ENCODE assay signal across 1 cellular context in the genomic region with DNA sequence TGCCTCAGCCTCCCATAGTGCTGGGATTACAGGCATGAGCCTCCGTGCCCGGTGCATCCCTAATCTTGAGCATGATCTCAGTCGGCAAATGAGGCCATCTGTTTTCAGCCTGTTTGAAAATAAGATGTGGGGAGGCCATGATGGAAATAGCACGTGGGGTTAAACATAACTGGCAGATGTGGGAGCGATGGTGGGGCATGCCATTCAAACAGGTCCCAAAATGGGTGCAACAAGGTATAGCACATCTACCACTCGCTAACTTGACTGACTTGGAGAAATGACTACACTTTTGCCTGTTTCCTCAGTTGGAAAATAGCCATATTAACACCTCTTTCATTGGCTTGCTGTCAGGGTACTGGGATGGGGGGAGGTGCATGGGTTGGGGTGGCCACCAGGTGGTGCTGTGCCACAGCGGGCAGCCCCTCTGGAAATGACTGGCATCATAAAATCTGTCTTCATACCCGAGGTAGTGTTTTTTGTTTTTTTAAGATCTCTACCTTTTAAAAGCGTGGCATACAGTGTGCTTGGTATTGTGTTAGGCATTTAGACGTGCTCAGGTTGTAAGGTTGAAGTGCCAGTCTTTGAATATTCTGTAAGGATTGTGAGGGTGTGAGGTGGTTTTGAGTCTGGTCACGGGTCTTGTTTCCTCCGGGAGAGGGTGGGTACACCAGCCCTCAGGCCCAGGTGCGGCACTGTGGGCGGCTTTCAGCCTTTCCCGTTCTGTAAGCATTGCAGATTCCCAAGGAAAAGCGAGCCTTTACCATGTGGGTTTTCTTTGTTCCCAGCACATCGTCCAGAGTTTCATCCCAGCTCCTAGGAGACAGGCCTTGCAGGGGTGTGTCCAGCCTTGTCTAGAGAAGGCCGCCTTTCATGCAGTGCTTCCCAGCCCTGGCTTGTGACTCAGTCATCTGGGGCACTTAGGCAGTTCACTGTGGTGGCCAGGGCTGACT.
TF ChIP-seq lines count a peak whose summit lies in the region.

No MANE protein-coding gene starts in this region.

TF ChIP-seq in HepG2, 621 proteins besides CTCF, POLR2A, EP300 and RAD21 (continued from another document and continues in another):
- TF ChIP-seq, protein P1, sequence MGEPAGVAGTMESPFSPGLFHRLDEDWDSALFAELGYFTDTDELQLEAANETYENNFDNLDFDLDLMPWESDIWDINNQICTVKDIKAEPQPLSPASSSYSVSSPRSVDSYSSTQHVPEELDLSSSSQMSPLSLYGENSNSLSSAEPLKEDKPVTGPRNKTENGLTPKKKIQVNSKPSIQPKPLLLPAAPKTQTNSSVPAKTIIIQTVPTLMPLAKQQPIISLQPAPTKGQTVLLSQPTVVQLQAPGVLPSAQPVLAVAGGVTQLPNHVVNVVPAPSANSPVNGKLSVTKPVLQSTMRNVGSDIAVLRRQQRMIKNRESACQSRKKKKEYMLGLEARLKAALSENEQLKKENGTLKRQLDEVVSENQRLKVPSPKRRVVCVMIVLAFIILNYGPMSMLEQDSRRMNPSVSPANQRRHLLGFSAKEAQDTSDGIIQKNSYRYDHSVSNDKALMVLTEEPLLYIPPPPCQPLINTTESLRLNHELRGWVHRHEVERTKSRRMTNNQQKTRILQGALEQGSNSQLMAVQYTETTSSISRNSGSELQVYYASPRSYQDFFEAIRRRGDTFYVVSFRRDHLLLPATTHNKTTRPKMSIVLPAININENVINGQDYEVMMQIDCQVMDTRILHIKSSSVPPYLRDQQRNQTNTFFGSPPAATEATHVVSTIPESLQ (CRISPR knock-in tag; conservative IDR thresholded peaks at IDR 0.05), result no peak
- TF ChIP-seq, protein P2, sequence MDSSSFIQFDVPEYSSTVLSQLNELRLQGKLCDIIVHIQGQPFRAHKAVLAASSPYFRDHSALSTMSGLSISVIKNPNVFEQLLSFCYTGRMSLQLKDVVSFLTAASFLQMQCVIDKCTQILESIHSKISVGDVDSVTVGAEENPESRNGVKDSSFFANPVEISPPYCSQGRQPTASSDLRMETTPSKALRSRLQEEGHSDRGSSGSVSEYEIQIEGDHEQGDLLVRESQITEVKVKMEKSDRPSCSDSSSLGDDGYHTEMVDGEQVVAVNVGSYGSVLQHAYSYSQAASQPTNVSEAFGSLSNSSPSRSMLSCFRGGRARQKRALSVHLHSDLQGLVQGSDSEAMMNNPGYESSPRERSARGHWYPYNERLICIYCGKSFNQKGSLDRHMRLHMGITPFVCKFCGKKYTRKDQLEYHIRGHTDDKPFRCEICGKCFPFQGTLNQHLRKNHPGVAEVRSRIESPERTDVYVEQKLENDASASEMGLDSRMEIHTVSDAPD (CRISPR knock-in tag; IDR thresholded peaks at IDR 0.05), result no peak
- TF ChIP-seq ZNF713 (CRISPR knock-in tag; IDR thresholded peaks at IDR 0.05) (no peak), ZNF230 (CRISPR knock-in tag; IDR thresholded peaks at IDR 0.05) (no peak), ARID2 (CRISPR knock-in tag; IDR thresholded peaks at IDR 0.05; ENCODE audit: borderline replicate concordance) (no peak), ZNF619 (CRISPR knock-in tag; IDR thresholded peaks at IDR 0.05) (no peak), TCF7L2 (IDR thresholded peaks at IDR 0.05; ENCODE audit: low read depth, low read length) (no peak), ZNF589 (CRISPR knock-in tag; conservative IDR thresholded peaks at IDR 0.05) (no peak), ZBTB8A (CRISPR knock-in tag; IDR thresholded peaks at IDR 0.05; ENCODE audit: borderline replicate concordance, low read depth) (no peak), SP140L (CRISPR knock-in tag; IDR thresholded peaks at IDR 0.05; ENCODE audit: borderline replicate concordance) (no peak), GATA4 (IDR thresholded peaks at IDR 0.05; ENCODE audit: borderline replicate concordance, low read depth) (no peak), ZNF543 (CRISPR knock-in tag; IDR thresholded peaks at IDR 0.05) (no peak), KLF9 (CRISPR knock-in tag; IDR thresholded peaks at IDR 0.05; ENCODE audit: low read depth) (no peak), PHF5A (CRISPR knock-in tag; IDR thresholded peaks at IDR 0.05; ENCODE audit: low read depth, unreplicated experiment) (no peak), FOXO1 (CRISPR knock-in tag; IDR thresholded peaks at IDR 0.05) (no peak), HNRNPH1 (optimal IDR thresholded peaks at IDR 0.05; ENCODE audit: low read depth, low read length) (peak; percentile 90), TARDBP (CRISPR knock-in tag; IDR thresholded peaks at IDR 0.05) (0 out of 2 replicates have a peak, but pooled peaks have one; percentile 51), KMT2B (CRISPR knock-in tag; IDR thresholded peaks at IDR 0.05) (peak; percentile 24; the same call in 1 of the 2 replicates), ZBTB1 (CRISPR knock-in tag; IDR thresholded peaks at IDR 0.05; ENCODE audit: borderline replicate concordance) (no peak), SATB2 (CRISPR knock-in tag; IDR thresholded peaks at IDR 0.05) (no peak), ZNF484 (CRISPR knock-in tag; IDR thresholded peaks at IDR 0.05; ENCODE audit: borderline replicate concordance, low read depth) (no peak), ZNF768 (CRISPR knock-in tag; IDR thresholded peaks at IDR 0.05) (no peak), ZNF282 (IDR thresholded peaks at IDR 0.05; ENCODE audit: partially characterized antibody) (no peak), ZNF225 (CRISPR knock-in tag; IDR thresholded peaks at IDR 0.05) (no peak)
- TF ChIP-seq, protein P3, sequence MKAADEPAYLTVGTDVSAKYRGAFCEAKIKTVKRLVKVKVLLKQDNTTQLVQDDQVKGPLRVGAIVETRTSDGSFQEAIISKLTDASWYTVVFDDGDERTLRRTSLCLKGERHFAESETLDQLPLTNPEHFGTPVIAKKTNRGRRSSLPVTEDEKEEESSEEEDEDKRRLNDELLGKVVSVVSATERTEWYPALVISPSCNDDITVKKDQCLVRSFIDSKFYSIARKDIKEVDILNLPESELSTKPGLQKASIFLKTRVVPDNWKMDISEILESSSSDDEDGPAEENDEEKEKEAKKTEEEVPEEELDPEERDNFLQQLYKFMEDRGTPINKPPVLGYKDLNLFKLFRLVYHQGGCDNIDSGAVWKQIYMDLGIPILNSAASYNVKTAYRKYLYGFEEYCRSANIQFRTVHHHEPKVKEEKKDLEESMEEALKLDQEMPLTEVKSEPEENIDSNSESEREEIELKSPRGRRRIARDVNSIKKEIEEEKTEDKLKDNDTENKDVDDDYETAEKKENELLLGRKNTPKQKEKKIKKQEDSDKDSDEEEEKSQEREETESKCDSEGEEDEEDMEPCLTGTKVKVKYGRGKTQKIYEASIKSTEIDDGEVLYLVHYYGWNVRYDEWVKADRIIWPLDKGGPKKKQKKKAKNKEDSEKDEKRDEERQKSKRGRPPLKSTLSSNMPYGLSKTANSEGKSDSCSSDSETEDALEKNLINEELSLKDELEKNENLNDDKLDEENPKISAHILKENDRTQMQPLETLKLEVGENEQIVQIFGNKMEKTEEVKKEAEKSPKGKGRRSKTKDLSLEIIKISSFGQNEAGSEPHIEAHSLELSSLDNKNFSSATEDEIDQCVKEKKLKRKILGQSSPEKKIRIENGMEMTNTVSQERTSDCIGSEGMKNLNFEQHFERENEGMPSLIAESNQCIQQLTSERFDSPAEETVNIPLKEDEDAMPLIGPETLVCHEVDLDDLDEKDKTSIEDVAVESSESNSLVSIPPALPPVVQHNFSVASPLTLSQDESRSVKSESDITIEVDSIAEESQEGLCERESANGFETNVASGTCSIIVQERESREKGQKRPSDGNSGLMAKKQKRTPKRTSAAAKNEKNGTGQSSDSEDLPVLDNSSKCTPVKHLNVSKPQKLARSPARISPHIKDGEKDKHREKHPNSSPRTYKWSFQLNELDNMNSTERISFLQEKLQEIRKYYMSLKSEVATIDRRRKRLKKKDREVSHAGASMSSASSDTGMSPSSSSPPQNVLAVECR (CRISPR knock-in tag; IDR thresholded peaks at IDR 0.05; ENCODE audit: borderline replicate concordance), result no peak
- TF ChIP-seq, protein P4, sequence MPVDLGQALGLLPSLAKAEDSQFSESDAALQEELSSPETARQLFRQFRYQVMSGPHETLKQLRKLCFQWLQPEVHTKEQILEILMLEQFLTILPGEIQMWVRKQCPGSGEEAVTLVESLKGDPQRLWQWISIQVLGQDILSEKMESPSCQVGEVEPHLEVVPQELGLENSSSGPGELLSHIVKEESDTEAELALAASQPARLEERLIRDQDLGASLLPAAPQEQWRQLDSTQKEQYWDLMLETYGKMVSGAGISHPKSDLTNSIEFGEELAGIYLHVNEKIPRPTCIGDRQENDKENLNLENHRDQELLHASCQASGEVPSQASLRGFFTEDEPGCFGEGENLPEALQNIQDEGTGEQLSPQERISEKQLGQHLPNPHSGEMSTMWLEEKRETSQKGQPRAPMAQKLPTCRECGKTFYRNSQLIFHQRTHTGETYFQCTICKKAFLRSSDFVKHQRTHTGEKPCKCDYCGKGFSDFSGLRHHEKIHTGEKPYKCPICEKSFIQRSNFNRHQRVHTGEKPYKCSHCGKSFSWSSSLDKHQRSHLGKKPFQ (CRISPR knock-in tag; IDR thresholded peaks at IDR 0.05; ENCODE audit: insufficient replicate concordance), result no peak
- TF ChIP-seq, protein P5, sequence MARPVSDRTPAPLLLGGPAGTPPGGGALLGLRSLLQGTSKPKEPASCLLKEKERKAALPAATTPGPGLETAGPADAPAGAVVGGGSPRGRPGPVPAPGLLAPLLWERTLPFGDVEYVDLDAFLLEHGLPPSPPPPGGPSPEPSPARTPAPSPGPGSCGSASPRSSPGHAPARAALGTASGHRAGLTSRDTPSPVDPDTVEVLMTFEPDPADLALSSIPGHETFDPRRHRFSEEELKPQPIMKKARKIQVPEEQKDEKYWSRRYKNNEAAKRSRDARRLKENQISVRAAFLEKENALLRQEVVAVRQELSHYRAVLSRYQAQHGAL (CRISPR knock-in tag; IDR thresholded peaks at IDR 0.05; ENCODE audit: not compliant biosample characterization), result no peak
- TF ChIP-seq, protein P6, sequence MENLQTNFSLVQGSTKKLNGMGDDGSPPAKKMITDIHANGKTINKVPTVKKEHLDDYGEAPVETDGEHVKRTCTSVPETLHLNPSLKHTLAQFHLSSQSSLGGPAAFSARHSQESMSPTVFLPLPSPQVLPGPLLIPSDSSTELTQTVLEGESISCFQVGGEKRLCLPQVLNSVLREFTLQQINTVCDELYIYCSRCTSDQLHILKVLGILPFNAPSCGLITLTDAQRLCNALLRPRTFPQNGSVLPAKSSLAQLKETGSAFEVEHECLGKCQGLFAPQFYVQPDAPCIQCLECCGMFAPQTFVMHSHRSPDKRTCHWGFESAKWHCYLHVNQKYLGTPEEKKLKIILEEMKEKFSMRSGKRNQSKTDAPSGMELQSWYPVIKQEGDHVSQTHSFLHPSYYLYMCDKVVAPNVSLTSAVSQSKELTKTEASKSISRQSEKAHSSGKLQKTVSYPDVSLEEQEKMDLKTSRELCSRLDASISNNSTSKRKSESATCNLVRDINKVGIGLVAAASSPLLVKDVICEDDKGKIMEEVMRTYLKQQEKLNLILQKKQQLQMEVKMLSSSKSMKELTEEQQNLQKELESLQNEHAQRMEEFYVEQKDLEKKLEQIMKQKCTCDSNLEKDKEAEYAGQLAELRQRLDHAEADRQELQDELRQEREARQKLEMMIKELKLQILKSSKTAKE (CRISPR knock-in tag; IDR thresholded peaks at IDR 0.05; ENCODE audit: borderline replicate concordance), result no peak
- TF ChIP-seq, protein P7, sequence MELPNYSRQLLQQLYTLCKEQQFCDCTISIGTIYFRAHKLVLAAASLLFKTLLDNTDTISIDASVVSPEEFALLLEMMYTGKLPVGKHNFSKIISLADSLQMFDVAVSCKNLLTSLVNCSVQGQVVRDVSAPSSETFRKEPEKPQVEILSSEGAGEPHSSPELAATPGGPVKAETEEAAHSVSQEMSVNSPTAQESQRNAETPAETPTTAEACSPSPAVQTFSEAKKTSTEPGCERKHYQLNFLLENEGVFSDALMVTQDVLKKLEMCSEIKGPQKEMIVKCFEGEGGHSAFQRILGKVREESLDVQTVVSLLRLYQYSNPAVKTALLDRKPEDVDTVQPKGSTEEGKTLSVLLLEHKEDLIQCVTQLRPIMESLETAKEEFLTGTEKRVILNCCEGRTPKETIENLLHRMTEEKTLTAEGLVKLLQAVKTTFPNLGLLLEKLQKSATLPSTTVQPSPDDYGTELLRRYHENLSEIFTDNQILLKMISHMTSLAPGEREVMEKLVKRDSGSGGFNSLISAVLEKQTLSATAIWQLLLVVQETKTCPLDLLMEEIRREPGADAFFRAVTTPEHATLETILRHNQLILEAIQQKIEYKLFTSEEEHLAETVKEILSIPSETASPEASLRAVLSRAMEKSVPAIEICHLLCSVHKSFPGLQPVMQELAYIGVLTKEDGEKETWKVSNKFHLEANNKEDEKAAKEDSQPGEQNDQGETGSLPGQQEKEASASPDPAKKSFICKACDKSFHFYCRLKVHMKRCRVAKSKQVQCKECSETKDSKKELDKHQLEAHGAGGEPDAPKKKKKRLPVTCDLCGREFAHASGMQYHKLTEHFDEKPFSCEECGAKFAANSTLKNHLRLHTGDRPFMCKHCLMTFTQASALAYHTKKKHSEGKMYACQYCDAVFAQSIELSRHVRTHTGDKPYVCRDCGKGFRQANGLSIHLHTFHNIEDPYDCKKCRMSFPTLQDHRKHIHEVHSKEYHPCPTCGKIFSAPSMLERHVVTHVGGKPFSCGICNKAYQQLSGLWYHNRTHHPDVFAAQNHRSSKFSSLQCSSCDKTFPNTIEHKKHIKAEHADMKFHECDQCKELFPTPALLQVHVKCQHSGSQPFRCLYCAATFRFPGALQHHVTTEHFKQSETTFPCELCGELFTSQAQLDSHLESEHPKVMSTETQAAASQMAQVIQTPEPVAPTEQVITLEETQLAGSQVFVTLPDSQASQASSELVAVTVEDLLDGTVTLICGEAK (IDR thresholded peaks at IDR 0.05), result no peak
- TF ChIP-seq, protein P7 (CRISPR knock-in tag; IDR thresholded peaks at IDR 0.05), result no peak
- TF ChIP-seq, protein P8, sequence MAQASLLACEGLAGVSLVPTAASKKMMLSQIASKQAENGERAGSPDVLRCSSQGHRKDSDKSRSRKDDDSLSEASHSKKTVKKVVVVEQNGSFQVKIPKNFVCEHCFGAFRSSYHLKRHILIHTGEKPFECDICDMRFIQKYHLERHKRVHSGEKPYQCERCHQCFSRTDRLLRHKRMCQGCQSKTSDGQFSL (CRISPR knock-in tag; IDR thresholded peaks at IDR 0.05), result peak; percentile 99
